8 cellular contexts compared by ENCODE assay signal in genomic region chr11:130636672-130637463, GRCh38.
A peak's percentile ranks its signal among the peaks of the same experiment; 100 is the strongest.
DNase-seq lines count a peak whose midpoint lies in the region; ATAC-seq and TF ChIP-seq lines count a peak whose summit lies in the region.

No MANE protein-coding gene starts in this region.

- intact Hi-C loops in heart right ventricle (cut with DNase I), result no loop called here

- H3K4me3 ChIP-seq in lung (no peak overlapping the region), heart right ventricle (no peak overlapping the region)

- H3K27me3 ChIP-seq in lung (ENCODE audit: control insufficient read depth, insufficient read depth), result no peaks in the 10 kb centered on the region
- no peaks in the 10 kb centered on the region for H3K27me3 ChIP-seq in heart right ventricle

- TF ChIP-seq CTCF in lung (IDR thresholded peaks at IDR 0.05; ENCODE audit: control extremely low read depth, extremely low read depth) (no peak), heart right ventricle (IDR thresholded peaks at IDR 0.05) (no peak)

- H3K27ac ChIP-seq in lung (ENCODE audit: low read depth in 1 of 2, low read length in 1 of 2) (peak overlapping the region in 1 of 2 donors; percentile 74), heart right ventricle (no peak overlapping the region)

- peaks cover 0 to 2% of the 10 kb centered on the region in 2 donors for H3K4me1 ChIP-seq in lung (ENCODE audit: control insufficient read depth in 2 of 2, insufficient read depth in 2 of 2, low read length in 2 of 2)
- H3K4me1 ChIP-seq in heart right ventricle, result peaks cover 0 to 18% (median 7%) of the 10 kb centered on the region in 9 donors

- DNase-seq in SW 1271 (lab: John Stamatoyannopoulos, UW), result peak; percentile 37 to 82
- DNase-seq in lung (ENCODE audit: low spot score), result no peak
- no peak for DNase-seq in activated effector memory CD4-positive, alpha-beta T cell treated with anti-CD3 and anti-CD28 coated beads, Interleukin-2, amount 50 U/mL, for 16 hours
- DNase-seq in activated naive CD4-positive, alpha-beta T cell treated with anti-CD3 and anti-CD28 coated beads, Interleukin-2, amount 50 U/mL, for 16 hours, result no peak
- DNase-seq in heart right ventricle, result no peak
- DNase-seq in SKM-1 treated with dmso at 0.1 percent for 144 hours (lab: John Stamatoyannopoulos, UW; ENCODE audit: unreplicated experiment), result no peak

- ATAC-seq in GM18520 (IDR thresholded peaks at IDR 0.05; ENCODE audit: unreplicated experiment) (peak; percentile 89), HG03060 (IDR thresholded peaks at IDR 0.05; ENCODE audit: low read depth, unreplicated experiment) (peak; percentile 78), lung (ENCODE audit: insufficient read depth, low FRiP score) (peak; percentile 43), heart right ventricle (no peak)

- 55 to 72% methylated on average over 10 of the region's 10 CpGs for WGBS in lung, 2 donors
- 87 to 88% methylated on average over 10 of the region's 10 CpGs for WGBS in heart right ventricle, 2 donors

- H3K9me3 ChIP-seq in lung (ENCODE audit: control insufficient read depth in 2 of 2, insufficient read depth in 1 of 2, low read length in 1 of 2) (no peaks in the 10 kb centered on the region), heart right ventricle (no peaks in the 10 kb centered on the region)

- H3K36me3 ChIP-seq in lung (ENCODE audit: control insufficient read depth in 2 of 2, insufficient read depth in 2 of 2, low read length in 2 of 2), result no peaks in the 10 kb centered on the region
- H3K36me3 ChIP-seq in heart right ventricle, result no peaks in the 10 kb centered on the region

Comparison
In these comparisons a context has a peak if more than half of its experiments do, and no peak if none do; other contexts are left out.
1. ATAC-seq: peak in GM18520 (single experiment), HG03060 (single experiment) and lung (single experiment); none in heart right ventricle (0 of 8).
2. DNase-seq: peak in SW 1271 (2 of 2); none in lung (single experiment), activated effector memory CD4-positive, alpha-beta T cell treated with anti-CD3 and anti-CD28 coated beads, Interleukin-2, amount 50 U/mL, for 16 hours (single experiment), activated naive CD4-positive, alpha-beta T cell treated with anti-CD3 and anti-CD28 coated beads, Interleukin-2, amount 50 U/mL, for 16 hours (single experiment), heart right ventricle (0 of 2) and SKM-1 treated with dmso at 0.1 percent for 144 hours (single experiment).